Comparison of ENCODE assay signal across 9 cellular contexts in genomic region chr3:133930341-133930933, GRCh38. TPM values are rescaled to one million over a fixed set of nuclear protein-coding genes. Genes with fewer than 3 reads are reported as not detected.
DNase-seq lines count a peak whose midpoint lies in the region; ATAC-seq, FAIRE-seq and TF ChIP-seq lines count a peak whose summit lies in the region.
"Had no signal": no experiment of that assay in that cellular context is flagged by ENCODE, and none has a peak within 500 bp of the region (broad histone marks: within the 10 kb centered on the region; RNA-seq: fewer than 3 reads in every experiment).

No MANE protein-coding gene starts in this region.

- peak in 3 of 4 donors; percentile 37 to 60 (median 48) for ATAC-seq in pancreas
- no peak for ATAC-seq in HG02678 (IDR thresholded peaks at IDR 0.05; ENCODE audit: unreplicated experiment)

- peak; percentile 34 for DNase-seq in DMS53 treated with DMSO at 0.1 percent for 48 hours (lab: John Stamatoyannopoulos, UW; ENCODE audit: unreplicated experiment)
- peak; percentile 92 to 94 for DNase-seq in Kasumi-1 (lab: John Stamatoyannopoulos, UW)
- peak; percentile 52 for DNase-seq in RPMI8226
- DNase-seq in epithelial cell of proximal tubule (ENCODE audit: low read depth) = peak; percentile 23
- no peak for DNase-seq in pancreas
- no peak for DNase-seq in stimulated activated CD4-positive, alpha-beta T cell treated with anti-CD3 and anti-CD28 coated beads, Interleukin-1b, Interleukin-23, amount 100 ng/mL, for 48 hours
- DNase-seq in HK-2 (ENCODE audit: unreplicated experiment) = no peak

- 76 to 89% methylated on average over 1 of the region's 1 CpG for WGBS in pancreas, 2 donors

- H3K4me3 ChIP-seq in epithelial cell of proximal tubule (ENCODE audit: low read depth, low read length) (no peak overlapping the region), pancreas (no peak overlapping the region)

- no peak overlapping the region for H3K27ac ChIP-seq in pancreas
- H3K27ac ChIP-seq: neutrophil had no signal

- H3K36me3 ChIP-seq in pancreas = no peaks in the 10 kb centered on the region
- H3K36me3 ChIP-seq: neutrophil had no signal

- TF ChIP-seq CTCF in epithelial cell of proximal tubule (conservative IDR thresholded peaks at IDR 0.05; ENCODE audit: low read depth, low read length) (peak; percentile 90), pancreas (IDR thresholded peaks at IDR 0.05) (peak in 3 of 4 donors; percentile 8 to 34 (median 16))

- H3K4me1 ChIP-seq in pancreas = peaks cover 0 to 3% (median 0%) of the 10 kb centered on the region in 3 donors

- no peaks in the 10 kb centered on the region for H3K27me3 ChIP-seq in pancreas

- no peak for FAIRE-seq in pancreas (lab: Jason Lieb, UNC)

- intact Hi-C loops in pancreas (cut with DNase I) = loop anchor here in 1 of 3 donors (10.0 kb wide), 1 partner anchor 284 kb away; no protein-coding TSS in a partner anchor

- no peaks in the 10 kb centered on the region for H3K9me3 ChIP-seq in pancreas
- H3K9me3 ChIP-seq: neutrophil had no signal

RNA-seq across cellular contexts. Expression of gene RAB6B, which starts 34.8 kb away (rescaled TPM):
- total RNA-seq in epithelial cell of proximal tubule = 2.8 and 3.5 TPM in 2 replicates
- 1 to 10 TPM; 1.8 to 9.2 (median 5.4) TPM for total RNA-seq in pancreas
- polyA plus RNA-seq in pancreas = 1 to 10 TPM; 1.6 to 3.1 TPM

Comparison
In these comparisons a context has a peak if more than half of its experiments do, and no peak if none do; other contexts are left out.
1. DNase-seq: peak in DMS53 treated with DMSO at 0.1 percent for 48 hours (single experiment), Kasumi-1 (2 of 2), RPMI8226 (single experiment) and epithelial cell of proximal tubule (single experiment); none in pancreas (0 of 6), stimulated activated CD4-positive, alpha-beta T cell treated with anti-CD3 and anti-CD28 coated beads, Interleukin-1b, Interleukin-23, amount 100 ng/mL, for 48 hours (single experiment) and HK-2 (single experiment).